In genomic region chrX:48891402-48892288, GRCh38 we compare ENCODE assay signal across 8 cellular contexts. TPM values are rescaled to one million over a fixed set of nuclear protein-coding genes. Genes with fewer than 3 reads are reported as not detected.
A peak's percentile ranks its signal among the peaks of the same experiment; 100 is the strongest.
DNase-seq lines count a peak whose midpoint lies in the region; ATAC-seq and TF ChIP-seq lines count a peak whose summit lies in the region.

No MANE protein-coding gene starts in this region.

- no peak overlapping the region for H2BK5ac ChIP-seq in mesenchymal stem cell (ENCODE audit: low read depth, low read length, poor library complexity, severe bottlenecking)

- no peak overlapping the region for H3K23ac ChIP-seq in mesenchymal stem cell (ENCODE audit: low read length in 2 of 2)

- H3K4me2 ChIP-seq in BLaER1 treated with 17β-estradiol and CSF1 and Interleukin-3, amounts not matched to agents 10 nM and 100 nM, result peak overlapping the region; percentile 61 to 92 (median 79)
- peak overlapping the region; percentile 81 for H3K4me2 ChIP-seq in mesenchymal stem cell (ENCODE audit: low read length, poor library complexity, severe bottlenecking)

- H2AFZ ChIP-seq in mesenchymal stem cell (ENCODE audit: low read depth, low read length), result peak overlapping the region; percentile 63

- H3K27me3 ChIP-seq in BLaER1 treated with 17β-estradiol and CSF1 and Interleukin-3, amounts not matched to agents 10 nM and 100 nM, result peaks cover 0 to 39% (median 11%) of the 10 kb centered on the region in 11 experiments; a peak in 14 of 22 replicates
- no peaks in the 10 kb centered on the region for H3K27me3 ChIP-seq in effector memory CD4-positive, alpha-beta T cell (replicated peaks; ENCODE audit: control insufficient read depth, insufficient read depth, low read length, poor library complexity, severe bottlenecking)
- no peaks in the 10 kb centered on the region for H3K27me3 ChIP-seq in mesenchymal stem cell (ENCODE audit: control insufficient read depth in 1 of 2, insufficient read depth in 1 of 2, low read length in 2 of 2)

- peak overlapping the region; percentile 79 for H2BK120ac ChIP-seq in mesenchymal stem cell (ENCODE audit: low read depth, low read length)

- WGBS in mesenchymal stem cell, result 6% methylated on average over 36 of the region's 68 CpGs

- H4K8ac ChIP-seq in mesenchymal stem cell (ENCODE audit: low read length), result peak overlapping the region; percentile 49

- no peak overlapping the region for H2AK5ac ChIP-seq in mesenchymal stem cell (ENCODE audit: low read length, severe bottlenecking)

- H3K27ac Mint-ChIP-seq in activated CD8-positive, alpha-beta T cell treated with anti-CD3 and anti-CD28 coated beads for 36 hours, result peak overlapping the region; percentile 49

- H3K27ac ChIP-seq in BLaER1 treated with 17β-estradiol and CSF1 and Interleukin-3, amounts not matched to agents 10 nM and 100 nM, result peak overlapping the region in 8 of 11 experiments; percentile 9 to 51 (median 24); a peak in 10 of 22 replicates
- H3K27ac ChIP-seq in effector memory CD4-positive, alpha-beta T cell (ENCODE audit: insufficient read depth, low read length, poor library complexity, severe bottlenecking), result peak overlapping the region; percentile 60
- no peak overlapping the region for H3K27ac ChIP-seq in mesenchymal stem cell (ENCODE audit: low read length, poor library complexity, severe bottlenecking)

- CTCF ChIA-PET in activated CD8-positive, alpha-beta T cell treated with anti-CD3 and anti-CD28 coated beads for 36 hours (lab: Charles Lee), result interaction anchor here (0.7 to 2.0 kb wide), 8 partner anchors 23 to 243 kb away, joined by 3 to 9 read pairs (median 3); no protein-coding TSS in a partner anchor

- H3K4me3 Mint-ChIP-seq in activated CD8-positive, alpha-beta T cell treated with anti-CD3 and anti-CD28 coated beads for 36 hours, result peak overlapping the region; percentile 76

- no peak overlapping the region for H3K4ac ChIP-seq in mesenchymal stem cell (ENCODE audit: low read depth in 1 of 2, low read length in 2 of 2)

- H3K36me3 Mint-ChIP-seq in activated CD8-positive, alpha-beta T cell treated with anti-CD3 and anti-CD28 coated beads for 36 hours (ENCODE audit: low read depth), result peaks cover 4% of the 10 kb centered on the region

- H3K36me3 ChIP-seq in BLaER1 treated with 17β-estradiol and CSF1 and Interleukin-3, amounts not matched to agents 10 nM and 100 nM, result peaks cover 0 to 24% (median 13%) of the 10 kb centered on the region in 11 experiments; a peak in 10 of 22 replicates
- H3K36me3 ChIP-seq in effector memory CD4-positive, alpha-beta T cell (ENCODE audit: control insufficient read depth, insufficient read depth, low read length), result no peaks in the 10 kb centered on the region
- peaks cover 10 to 23% of the 10 kb centered on the region in 2 experiments for H3K36me3 ChIP-seq in mesenchymal stem cell (ENCODE audit: control insufficient read depth in 1 of 2, insufficient read depth in 2 of 2, low read depth in 1 of 2, low read length in 2 of 2)

- H2BK15ac ChIP-seq in mesenchymal stem cell (ENCODE audit: low read depth, poor library complexity, severe bottlenecking), result peak overlapping the region; percentile 52

- H3K9me3 Mint-ChIP-seq in activated CD8-positive, alpha-beta T cell treated with anti-CD3 and anti-CD28 coated beads for 36 hours, result no peaks in the 10 kb centered on the region

- peak overlapping the region; percentile 54 to 80 for H3K18ac ChIP-seq in mesenchymal stem cell (ENCODE audit: low read depth in 1 of 2, low read length in 2 of 2)

- H3K27me3 Mint-ChIP-seq in activated CD8-positive, alpha-beta T cell treated with anti-CD3 and anti-CD28 coated beads for 36 hours, result no peaks in the 10 kb centered on the region

- H3K9ac ChIP-seq in BLaER1 treated with 17β-estradiol and CSF1 and Interleukin-3, amounts not matched to agents 10 nM and 100 nM, result peak overlapping the region; percentile 52 to 73 (median 70)
- peak overlapping the region; percentile 70 for H3K9ac ChIP-seq in mesenchymal stem cell (ENCODE audit: low read length)

- H3K4me1 Mint-ChIP-seq in activated CD8-positive, alpha-beta T cell treated with anti-CD3 and anti-CD28 coated beads for 36 hours (ENCODE audit: low read depth), result peaks cover 25% of the 10 kb centered on the region

- peaks cover 13 to 28% (median 19%) of the 10 kb centered on the region in 10 experiments; a peak in 19 of 20 replicates for H3K4me1 ChIP-seq in BLaER1 treated with 17β-estradiol and CSF1 and Interleukin-3, amounts not matched to agents 10 nM and 100 nM
- H3K4me1 ChIP-seq in effector memory CD4-positive, alpha-beta T cell (ENCODE audit: control insufficient read depth, insufficient read depth, low read length, poor library complexity, severe bottlenecking), result peaks cover 4% of the 10 kb centered on the region
- peaks cover 6% of the 10 kb centered on the region for H3K4me1 ChIP-seq in mesenchymal stem cell (ENCODE audit: control insufficient read depth, insufficient read depth, low read depth, low read length)

- TF ChIP-seq CTCF in activated CD8-positive, alpha-beta T cell treated with anti-CD3 and anti-CD28 coated beads for 36 hours (IDR thresholded peaks at IDR 0.05), result peak; percentile 20

- peaks cover 13% of the 10 kb centered on the region for H3K79me1 ChIP-seq in mesenchymal stem cell (replicated peaks; ENCODE audit: low read length, poor library complexity, severe bottlenecking)

- ATAC-seq in GM19328 (IDR thresholded peaks at IDR 0.05; ENCODE audit: unreplicated experiment) (peak; percentile 69), HG03460 (IDR thresholded peaks at IDR 0.05; ENCODE audit: unreplicated experiment) (peak; percentile 76)
- peak; percentile 90 for ATAC-seq in activated CD8-positive, alpha-beta T cell treated with anti-CD3 and anti-CD28 coated beads for 36 hours

- no peak overlapping the region for H2BK12ac ChIP-seq in mesenchymal stem cell (ENCODE audit: low read length in 2 of 2)

- POLR2A ChIA-PET in activated CD8-positive, alpha-beta T cell treated with anti-CD3 and anti-CD28 coated beads for 36 hours (lab: Charles Lee), result interaction anchor here (0.6 to 1.8 kb wide), 4 partner anchors 12 to 65 kb away, joined by 3 to 6 read pairs (median 4); no protein-coding TSS in a partner anchor

- intact Hi-C loops in activated CD8-positive, alpha-beta T cell treated with anti-CD3 and anti-CD28 coated beads for 36 hours (cut with micrococcal nuclease), result no loop called here

- peak overlapping the region in 1 of 2 experiments; percentile 60 for H3K14ac ChIP-seq in mesenchymal stem cell (ENCODE audit: low read length in 2 of 2)

- peak overlapping the region; percentile 54 to 72 (median 62) for H3K4me3 ChIP-seq in BLaER1 treated with 17β-estradiol and CSF1 and Interleukin-3, amounts not matched to agents 10 nM and 100 nM
- peak overlapping the region; percentile 64 for H3K4me3 ChIP-seq in effector memory CD4-positive, alpha-beta T cell (ENCODE audit: insufficient read depth, low read depth, low read length, poor library complexity, severe bottlenecking)
- H3K4me3 ChIP-seq in mesenchymal stem cell (ENCODE audit: insufficient read depth in 1 of 2, low read depth in 1 of 2, low read length in 2 of 2), result peak overlapping the region; percentile 63 to 75

- H4K91ac ChIP-seq in mesenchymal stem cell (ENCODE audit: low read length), result no peak overlapping the region

- peaks cover 0 to 27% (median 9%) of the 10 kb centered on the region in 11 experiments; a peak in 7 of 22 replicates for H4K20me1 ChIP-seq in BLaER1 treated with 17β-estradiol and CSF1 and Interleukin-3, amounts not matched to agents 10 nM and 100 nM

- H3K9me3 ChIP-seq in BLaER1 treated with 17β-estradiol and CSF1 and Interleukin-3, amounts not matched to agents 10 nM and 100 nM (replicated peaks in 1 of 11), result peaks cover 0 to 6% (median 0%) of the 10 kb centered on the region in 11 experiments; a peak in 2 of 22 replicates
- H3K9me3 ChIP-seq in effector memory CD4-positive, alpha-beta T cell (ENCODE audit: control insufficient read depth, low read length), result no peaks in the 10 kb centered on the region
- H3K9me3 ChIP-seq in mesenchymal stem cell (ENCODE audit: control insufficient read depth, low read length), result no peaks in the 10 kb centered on the region

- peak; percentile 92 for DNase-seq in NCI-H69 (lab: John Stamatoyannopoulos, UW)
- peak; percentile 81 for DNase-seq in activated CD8-positive, alpha-beta T cell treated with anti-CD3 and anti-CD28 coated beads for 36 hours
- DNase-seq in effector memory CD4-positive, alpha-beta T cell, result peak; percentile 60 to 71 (median 70)
- peak; percentile 89 for DNase-seq in mesenchymal stem cell
- DNase-seq in stimulated activated CD8-positive, alpha-beta memory T cell treated with anti-CD3 and anti-CD28 coated beads, Interleukin-12 subunit alpha, Interleukin-12 subunit beta, amount 100 ng/mL, for 4 hours (ENCODE audit: low read depth), result peak; percentile 45

RNA-seq across cellular contexts. Expression of gene TIMM17B, which starts 5.9 kb away (rescaled TPM):
- 10 to 100 TPM; 50.1 to 52.2 TPM for total RNA-seq in activated CD8-positive, alpha-beta T cell treated with anti-CD3 and anti-CD28 coated beads for 36 hours
- polyA plus RNA-seq in mesenchymal stem cell (2013, experiment 1 of 2), result 43.8 TPM
- 44.4 TPM for polyA plus RNA-seq in mesenchymal stem cell (2013, experiment 2 of 2)

RNA-seq across cellular contexts. Expression of gene PQBP1, which starts 6.1 kb away (rescaled TPM):
- 10 to 100 TPM; 63.9 to 66.5 TPM for total RNA-seq in activated CD8-positive, alpha-beta T cell treated with anti-CD3 and anti-CD28 coated beads for 36 hours
- 69.7 TPM for polyA plus RNA-seq in mesenchymal stem cell (2013, experiment 1 of 2)
- polyA plus RNA-seq in mesenchymal stem cell (2013, experiment 2 of 2), result 66.1 TPM

RNA-seq across cellular contexts. Expression of gene SLC35A2, which starts 19.8 kb away (rescaled TPM):
- total RNA-seq in activated CD8-positive, alpha-beta T cell treated with anti-CD3 and anti-CD28 coated beads for 36 hours, result 10 to 100 TPM; 14.7 to 15.0 TPM
- polyA plus RNA-seq in mesenchymal stem cell (2013, experiment 1 of 2), result 38.4 TPM
- polyA plus RNA-seq in mesenchymal stem cell (2013, experiment 2 of 2), result 38.1 TPM

RNA-seq across cellular contexts. Expression of gene PIM2, which starts 27.2 kb away (rescaled TPM):
- 100 to 1,000 TPM; 169 to 177 TPM for total RNA-seq in activated CD8-positive, alpha-beta T cell treated with anti-CD3 and anti-CD28 coated beads for 36 hours
- polyA plus RNA-seq in mesenchymal stem cell (2013, experiment 1 of 2), result 11.0 TPM
- polyA plus RNA-seq in mesenchymal stem cell (2013, experiment 2 of 2), result 10.8 TPM

RNA-seq across cellular contexts. Expression of gene PCSK1N, which starts 56.2 kb away (rescaled TPM):
- total RNA-seq in activated CD8-positive, alpha-beta T cell treated with anti-CD3 and anti-CD28 coated beads for 36 hours, result 1 to 10 TPM; 1.1 to 1.4 TPM
- 0.12 TPM for polyA plus RNA-seq in mesenchymal stem cell (2013, experiment 1 of 2)
- polyA plus RNA-seq in mesenchymal stem cell (2013, experiment 2 of 2), result 0.16 TPM
